Comparison of ENCODE assay signal across 20 cellular contexts in genomic region chr1:157040802-157041201, GRCh38. TPM values are rescaled to one million over a fixed set of nuclear protein-coding genes. Genes with fewer than 3 reads are reported as not detected.
DNase-seq lines count a peak whose midpoint lies in the region; ATAC-seq and TF ChIP-seq lines count a peak whose summit lies in the region.
"Had no signal": no experiment of that assay in that cellular context is flagged by ENCODE, and none has a peak within 500 bp of the region (broad histone marks: within the 10 kb centered on the region; RNA-seq: fewer than 3 reads in every experiment).

No MANE protein-coding gene starts in this region.

- H3K4me1 ChIP-seq in lower lobe of right lung: peaks cover 54% of the 10 kb centered on the region

- in situ Hi-C loops in astrocyte of the spinal cord (cut with HindIII; ENCODE audit: low sequenced_read_pairs): no loop called here

- no peaks in the 10 kb centered on the region for H3K36me3 ChIP-seq in lower lobe of right lung

- DNase-seq in AG09319 (ENCODE audit: extremely low read depth, low read depth) (peak; percentile 19), HT1080 (ENCODE audit: low read depth) (peak; percentile 66), astrocyte of the spinal cord (ENCODE audit: low read depth, low spot score) (peak; percentile 61), hepatic stellate cell (ENCODE audit: low spot score) (peak; percentile 38), NCI-H146 (lab: John Stamatoyannopoulos, UW) (no peak), lower lobe of right lung (no peak), NCI-H82 (lab: John Stamatoyannopoulos, UW) (no peak)
- no peak for DNase-seq in activated CD4-positive, alpha-beta T cell treated with anti-CD3 and anti-CD28 coated beads for 48 hours
- DNase-seq: activated CD4-positive, alpha-beta T cell treated with anti-CD3 and anti-CD28 coated beads, Interleukin-2, amount 10 ng/mL, durations not matched to agents 7 days and 5 days; activated T-cell treated with anti-CD3 and anti-CD28 coated beads, Interleukin-2, amount 50 U/mL, for 48 hours; anterior cingulate cortex; DMS153; effector CD8-positive, alpha-beta T cell; NCI-H1105 treated with DMSO at 0.1 percent for 48 hours; NCI-H345 had no signal

- intact Hi-C loops in lower lobe of right lung (cut with DNase I): no loop called here

- TF ChIP-seq CTCF in AG09319 (IDR thresholded peaks at IDR 0.05; ENCODE audit: low read depth, low read length) (no peak), astrocyte of the spinal cord (IDR thresholded peaks at IDR 0.05; ENCODE audit: low read depth, low read length) (no peak), lower lobe of right lung (IDR thresholded peaks at IDR 0.05) (no peak)

- no peaks in the 10 kb centered on the region for H3K27me3 ChIP-seq in lower lobe of right lung (ENCODE audit: low read depth)

- H3K27ac ChIP-seq in lower lobe of right lung: no peak overlapping the region
- H3K27ac ChIP-seq: parathyroid adenoma had no signal

- H3K4me3 ChIP-seq in astrocyte of the spinal cord (ENCODE audit: low read depth, low read length) (no peak overlapping the region), lower lobe of right lung (no peak overlapping the region)

- no peak for ATAC-seq in lower lobe of right lung

- no peaks in the 10 kb centered on the region for H3K9me3 ChIP-seq in lower lobe of right lung

RNA-seq across cellular contexts. Expression of gene ARHGEF11, which starts 4.7 kb away (rescaled TPM):
- total RNA-seq in HT1080 (2014; rRNA removed; shearing (Covaris generic)): 17.7 and 19.0 TPM in 2 replicates
- polyA plus RNA-seq in HT1080 (2015; cell fraction: cytosol; rRNA removed): 9.6 and 10.6 TPM in 2 replicates
- polyA plus RNA-seq in HT1080 (2015; cell fraction: nucleus; rRNA removed): 26.8 and 27.7 TPM in 2 replicates
- 54.5 TPM for total RNA-seq in lower lobe of right lung

RNA-seq across cellular contexts. Expression of gene ETV3L, which starts 58.8 kb away (rescaled TPM):
- total RNA-seq in HT1080 (2014; rRNA removed; shearing (Covaris generic)): not detected in 2 replicates
- polyA plus RNA-seq in HT1080 (2015; cell fraction: cytosol; rRNA removed): not detected in 2 replicates
- not detected in 2 replicates for polyA plus RNA-seq in HT1080 (2015; cell fraction: nucleus; rRNA removed)
- not detected for total RNA-seq in lower lobe of right lung
- total RNA-seq: activated CD4-positive, alpha-beta T cell treated with anti-CD3 and anti-CD28 coated beads, Interleukin-2, amount 10 ng/mL, durations not matched to agents 7 days and 5 days; kidney epithelial cell; mucosa of gallbladder; T-helper 2 cell treated with Interferon-gamma antibody and Interleukin-4, amounts not matched to agents 100 ng/mL and 5 ng/mL, for 36 hours; temporal lobe had no signal

Comparison
In these comparisons a context has a peak if more than half of its experiments do, and no peak if none do; other contexts are left out.
1. DNase-seq: peak in AG09319 (single experiment), HT1080 (single experiment), astrocyte of the spinal cord (single experiment) and hepatic stellate cell (single experiment); none in NCI-H146 (single experiment), activated CD4-positive, alpha-beta T cell treated with anti-CD3 and anti-CD28 coated beads for 48 hours (single experiment), lower lobe of right lung (single experiment) and NCI-H82 (single experiment).